12 cellular contexts compared by ENCODE assay signal in genomic region chr1:245380790-245381535, GRCh38.
A peak's percentile ranks its signal among the peaks of the same experiment; 100 is the strongest.
DNase-seq lines count a peak whose midpoint lies in the region; ATAC-seq and TF ChIP-seq lines count a peak whose summit lies in the region.
"Had no signal": no experiment of that assay in that cellular context is flagged by ENCODE, and none has a peak within 500 bp of the region (broad histone marks: within the 10 kb centered on the region; RNA-seq: fewer than 3 reads in every experiment).

No MANE protein-coding gene starts in this region.

- in situ Hi-C loops in astrocyte of the cerebellum (cut with HindIII; ENCODE audit: low sequenced_read_pairs) = no loop called here

- H3K36me3 Mint-ChIP-seq in CD8-positive, alpha-beta T cell = no peaks in the 10 kb centered on the region

- intact Hi-C loops in adrenal gland (cut with DNase I) = no loop called here
- intact Hi-C loops in CD8-positive, alpha-beta T cell (cut with DNase I, micrococcal nuclease) = loop anchor here in 1 of 2 experiments (2.0 kb wide), 1 partner anchor 228 kb away; no protein-coding TSS in a partner anchor

- H3K27me3 ChIP-seq in BE2C (no peaks in the 10 kb centered on the region), liver (ENCODE audit: control insufficient read depth in 4 of 4, insufficient read depth in 4 of 4, low read length in 3 of 4) (no peaks in the 10 kb centered on the region), adrenal gland (no peaks in the 10 kb centered on the region)
- no peaks in the 10 kb centered on the region for H3K27me3 ChIP-seq in CD8-positive, alpha-beta T cell (ENCODE audit: insufficient read depth, low read length)
- H3K27me3 ChIP-seq: MG63 had no signal

- peak overlapping the region; percentile 31; the same call in 1 of the 2 replicates for H3K4me3 ChIP-seq in BE2C (ENCODE audit: low read depth, low read length)
- H3K4me3 ChIP-seq in HFF-Myc (replicated peaks; ENCODE audit: low read depth, low read length) = no peak overlapping the region
- no peak overlapping the region for H3K4me3 ChIP-seq in astrocyte of the cerebellum (ENCODE audit: low read depth, low read length)
- H3K4me3 ChIP-seq in liver (ENCODE audit: low read depth in 1 of 3, low read length in 3 of 3) = no peak overlapping the region
- H3K4me3 ChIP-seq in adrenal gland = no peak overlapping the region
- H3K4me3 ChIP-seq in CD8-positive, alpha-beta T cell (ENCODE audit: low read depth, low read length) = no peak overlapping the region
- H3K4me3 ChIP-seq: MG63, SK-N-MC had no signal

- ATAC-seq in CD8-positive, alpha-beta T cell = no peak

- no peak overlapping the region for H3K27ac Mint-ChIP-seq in CD8-positive, alpha-beta T cell

- POLR2A ChIA-PET in CD8-positive, alpha-beta T cell (lab: Charles Lee) = no interaction called here

- H3K9ac ChIP-seq in liver (ENCODE audit: low read depth in 1 of 2, low read length in 2 of 2) = no peak overlapping the region

- no peaks in the 10 kb centered on the region for H3K36me3 ChIP-seq in BE2C
- no peaks in the 10 kb centered on the region for H3K36me3 ChIP-seq in liver (ENCODE audit: control insufficient read depth in 4 of 4, insufficient read depth in 3 of 4, low read depth in 1 of 4, low read length in 3 of 4)
- no peaks in the 10 kb centered on the region for H3K36me3 ChIP-seq in adrenal gland (replicated peaks in 1 of 2)
- no peaks in the 10 kb centered on the region for H3K36me3 ChIP-seq in CD8-positive, alpha-beta T cell (ENCODE audit: insufficient read depth, low read length)
- H3K36me3 ChIP-seq: MG63 had no signal

- peak; percentile 55 to 56 for TF ChIP-seq RAD21 in liver (IDR thresholded peaks at IDR 0.05)

- H3K9me3 ChIP-seq in BE2C (no peaks in the 10 kb centered on the region), liver (ENCODE audit: control insufficient read depth in 4 of 4, low read length in 3 of 4) (no peaks in the 10 kb centered on the region), adrenal gland (replicated peaks in 1 of 3) (no peaks in the 10 kb centered on the region)
- H3K9me3 ChIP-seq in CD8-positive, alpha-beta T cell (ENCODE audit: low read length) = no peaks in the 10 kb centered on the region
- H3K9me3 ChIP-seq: MG63 had no signal

- H3K4me1 Mint-ChIP-seq in CD8-positive, alpha-beta T cell (ENCODE audit: low read depth) = peaks cover 24% of the 10 kb centered on the region

- H3K9me3 Mint-ChIP-seq in CD8-positive, alpha-beta T cell = no peaks in the 10 kb centered on the region

- TF ChIP-seq CTCF in BE2C (IDR thresholded peaks at IDR 0.05; ENCODE audit: low read depth, low read length) = peak; percentile 75
- peak; percentile 32 for TF ChIP-seq CTCF in HFF-Myc (IDR thresholded peaks at IDR 0.05; ENCODE audit: low read depth, low read length, missing control alignments)
- peak; percentile 42 for TF ChIP-seq CTCF in astrocyte of the cerebellum (IDR thresholded peaks at IDR 0.05; ENCODE audit: low read depth, low read length, missing control alignments)
- peak; percentile 9 for TF ChIP-seq CTCF in liver (IDR thresholded peaks at IDR 0.05; ENCODE audit: low read depth, low read length, missing input control)
- peak in 3 of 6 experiments; percentile 13 to 36 (median 20) for TF ChIP-seq CTCF in adrenal gland (IDR thresholded peaks at IDR 0.05)
- no peak for TF ChIP-seq CTCF in CD8-positive, alpha-beta T cell (IDR thresholded peaks at IDR 0.05)

- DNase-seq in BE2C (peak; percentile 42), HFF-Myc (ENCODE audit: extremely low read depth, low read depth) (no peak), astrocyte of the cerebellum (ENCODE audit: low read depth) (no peak), adrenal gland (no peak), amygdala (lab: John Stamatoyannopoulos, UW) (no peak)
- DNase-seq in activated CD4-positive, CD25-positive, alpha-beta regulatory T cell treated with anti-CD3 and anti-CD28 coated beads, Interleukin-2, amount 50 U/mL, for 72 hours = no peak
- no peak for DNase-seq in CD8-positive, alpha-beta T cell
- DNase-seq: central memory CD4-positive, alpha-beta T cell; GF-D8; MG63 had no signal

- H3K4me1 ChIP-seq in BE2C (peaks cover 15% of the 10 kb centered on the region), liver (ENCODE audit: control insufficient read depth in 4 of 4, insufficient read depth in 4 of 4, low read length in 3 of 4) (no peaks in the 10 kb centered on the region), adrenal gland (replicated peaks in 1 of 2) (no peaks in the 10 kb centered on the region)
- peaks cover 13% of the 10 kb centered on the region for H3K4me1 ChIP-seq in CD8-positive, alpha-beta T cell (ENCODE audit: insufficient read depth, low read length)

- TF ChIP-seq POLR2A in adrenal gland (IDR thresholded peaks at IDR 0.05) = no peak

- H3K27me3 Mint-ChIP-seq in CD8-positive, alpha-beta T cell (ENCODE audit: low read depth) = no peaks in the 10 kb centered on the region

- H3K27ac ChIP-seq in liver (ENCODE audit: low read depth in 1 of 2, low read length in 2 of 2) (no peak overlapping the region), adrenal gland (no peak overlapping the region)
- H3K27ac ChIP-seq in CD8-positive, alpha-beta T cell (ENCODE audit: low read depth, low read length) = no peak overlapping the region
- H3K27ac ChIP-seq: SK-N-MC had no signal

- no peak overlapping the region for H3K4me3 Mint-ChIP-seq in CD8-positive, alpha-beta T cell

- CTCF ChIA-PET in CD8-positive, alpha-beta T cell (lab: Charles Lee) = interaction anchor here (0.7 to 1.2 kb wide), 3 partner anchors 58 to 228 kb away, joined by 3 to 5 read pairs (median 3); no protein-coding TSS in a partner anchor

- WGBS in liver = 85% methylated on average over 11 of the region's 11 CpGs
- 85 to 93% (median 89%) methylated on average over 11 of the region's 11 CpGs for WGBS in adrenal gland, 4 donors

TF ChIP-seq in liver, 16 proteins besides CTCF, POLR2A, EP300 and RAD21:
- TF ChIP-seq ZBTB33 (IDR thresholded peaks at IDR 0.05) = no peak
- TF ChIP-seq ATF3 (IDR thresholded peaks at IDR 0.05) = no peak
- TF ChIP-seq GABPA (IDR thresholded peaks at IDR 0.05 in 1 of 2, conservative IDR thresholded peaks at IDR 0.05 in 1 of 2) = no peak
- TF ChIP-seq NR2F2 (IDR thresholded peaks at IDR 0.05) = no peak
- no peak for TF ChIP-seq HNF4A (conservative IDR thresholded peaks at IDR 0.05)
- TF ChIP-seq FOXA1 (IDR thresholded peaks at IDR 0.05) = no peak
- no peak for TF ChIP-seq YY1 (IDR thresholded peaks at IDR 0.05)
- no peak for TF ChIP-seq HNF4G (IDR thresholded peaks at IDR 0.05)
- no peak for TF ChIP-seq EGR1 (IDR thresholded peaks at IDR 0.05; ENCODE audit: low read depth in 2 of 2)
- no peak for TF ChIP-seq SP1 (IDR thresholded peaks at IDR 0.05)
- no peak for TF ChIP-seq JUND (IDR thresholded peaks at IDR 0.05)
- TF ChIP-seq, protein P1, sequence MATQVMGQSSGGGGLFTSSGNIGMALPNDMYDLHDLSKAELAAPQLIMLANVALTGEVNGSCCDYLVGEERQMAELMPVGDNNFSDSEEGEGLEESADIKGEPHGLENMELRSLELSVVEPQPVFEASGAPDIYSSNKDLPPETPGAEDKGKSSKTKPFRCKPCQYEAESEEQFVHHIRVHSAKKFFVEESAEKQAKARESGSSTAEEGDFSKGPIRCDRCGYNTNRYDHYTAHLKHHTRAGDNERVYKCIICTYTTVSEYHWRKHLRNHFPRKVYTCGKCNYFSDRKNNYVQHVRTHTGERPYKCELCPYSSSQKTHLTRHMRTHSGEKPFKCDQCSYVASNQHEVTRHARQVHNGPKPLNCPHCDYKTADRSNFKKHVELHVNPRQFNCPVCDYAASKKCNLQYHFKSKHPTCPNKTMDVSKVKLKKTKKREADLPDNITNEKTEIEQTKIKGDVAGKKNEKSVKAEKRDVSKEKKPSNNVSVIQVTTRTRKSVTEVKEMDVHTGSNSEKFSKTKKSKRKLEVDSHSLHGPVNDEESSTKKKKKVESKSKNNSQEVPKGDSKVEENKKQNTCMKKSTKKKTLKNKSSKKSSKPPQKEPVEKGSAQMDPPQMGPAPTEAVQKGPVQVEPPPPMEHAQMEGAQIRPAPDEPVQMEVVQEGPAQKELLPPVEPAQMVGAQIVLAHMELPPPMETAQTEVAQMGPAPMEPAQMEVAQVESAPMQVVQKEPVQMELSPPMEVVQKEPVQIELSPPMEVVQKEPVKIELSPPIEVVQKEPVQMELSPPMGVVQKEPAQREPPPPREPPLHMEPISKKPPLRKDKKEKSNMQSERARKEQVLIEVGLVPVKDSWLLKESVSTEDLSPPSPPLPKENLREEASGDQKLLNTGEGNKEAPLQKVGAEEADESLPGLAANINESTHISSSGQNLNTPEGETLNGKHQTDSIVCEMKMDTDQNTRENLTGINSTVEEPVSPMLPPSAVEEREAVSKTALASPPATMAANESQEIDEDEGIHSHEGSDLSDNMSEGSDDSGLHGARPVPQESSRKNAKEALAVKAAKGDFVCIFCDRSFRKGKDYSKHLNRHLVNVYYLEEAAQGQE (IDR thresholded peaks at IDR 0.05) = no peak
- no peak for TF ChIP-seq RXRA (IDR thresholded peaks at IDR 0.05)
- no peak for TF ChIP-seq FOXA2 (IDR thresholded peaks at IDR 0.05)
- TF ChIP-seq TAF1 (conservative IDR thresholded peaks at IDR 0.05) = no peak
- no peak for TF ChIP-seq MAX (IDR thresholded peaks at IDR 0.05)
